In genomic region chr6:159724778-159725177, GRCh38 we compare ENCODE assay signal across 1 cellular context.
TF ChIP-seq lines count a peak whose summit lies in the region.

No MANE protein-coding gene starts in this region.

TF ChIP-seq in GM23338, 12 proteins besides CTCF, POLR2A, EP300 and RAD21:
- TF ChIP-seq EZH2phosphoT487 (IDR thresholded peaks at IDR 0.05; ENCODE audit: unreplicated experiment), result no peak
- no peak for TF ChIP-seq NANOG (IDR thresholded peaks at IDR 0.05; ENCODE audit: borderline replicate concordance)
- no peak for TF ChIP-seq JUNB (IDR thresholded peaks at IDR 0.05; ENCODE audit: unreplicated experiment)
- TF ChIP-seq STAT1 (IDR thresholded peaks at IDR 0.05; ENCODE audit: unreplicated experiment), result no peak
- no peak for TF ChIP-seq CREB1 (CRISPR knock-in tag; IDR thresholded peaks at IDR 0.05; ENCODE audit: low read depth)
- TF ChIP-seq ETS1 (IDR thresholded peaks at IDR 0.05), result no peak
- no peak for TF ChIP-seq ZNF462 (CRISPR knock-in tag; IDR thresholded peaks at IDR 0.05)
- no peak for TF ChIP-seq ZNF331 (CRISPR knock-in tag; IDR thresholded peaks at IDR 0.05; ENCODE audit: low read depth)
- no peak for TF ChIP-seq POLR2AphosphoS5 (IDR thresholded peaks at IDR 0.05; ENCODE audit: low read depth)
- TF ChIP-seq REST (IDR thresholded peaks at IDR 0.05; ENCODE audit: unreplicated experiment), result no peak
- no peak for TF ChIP-seq ZNF114 (CRISPR knock-in tag; IDR thresholded peaks at IDR 0.05)
- no peak for TF ChIP-seq EZH2 (IDR thresholded peaks at IDR 0.05; ENCODE audit: low read depth, unreplicated experiment)
